Comparison of ENCODE assay signal across 7 cellular contexts in the genomic region with DNA sequence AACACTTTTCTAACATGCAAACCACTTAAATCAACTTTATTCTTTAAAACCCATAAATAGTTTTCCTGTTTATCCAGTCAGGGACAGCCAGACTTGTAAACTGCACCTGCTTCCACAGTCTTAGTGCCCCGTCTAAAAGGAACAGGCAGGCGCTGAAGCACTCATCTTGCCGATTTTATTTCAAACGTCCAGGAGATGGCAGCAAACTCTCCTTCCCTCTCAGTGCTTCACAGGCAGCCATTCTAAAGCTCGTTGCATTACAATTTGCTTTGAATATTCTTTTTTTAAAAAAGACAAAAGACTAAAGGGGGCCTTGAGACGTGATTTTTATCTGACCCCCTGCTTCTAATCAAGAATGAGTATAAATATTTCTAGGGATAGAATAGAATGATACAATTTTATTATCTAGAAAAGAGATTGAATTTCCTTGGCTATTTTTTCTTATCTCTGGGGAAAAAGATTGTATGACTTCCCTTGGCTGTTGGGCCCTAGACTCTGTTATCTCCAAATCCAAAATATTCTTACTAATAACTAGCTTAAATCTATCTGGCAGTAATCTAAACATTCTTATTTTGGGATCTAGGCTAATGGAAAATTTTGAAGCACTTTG.
DNase-seq lines count a peak whose midpoint lies in the region; ATAC-seq and TF ChIP-seq lines count a peak whose summit lies in the region.

No MANE protein-coding gene starts in this region.

- H3K27me3 ChIP-seq in GM23338 (ENCODE audit: insufficient read depth) (no peaks in the 10 kb centered on the region), Karpas-422 (ENCODE audit: low read length) (no peaks in the 10 kb centered on the region), cardiac muscle cell (no peaks in the 10 kb centered on the region)

- H3F3A ChIP-seq in GM23338 (replicated peaks; ENCODE audit: low read depth), result no peaks in the 10 kb centered on the region

- H3K9me2 ChIP-seq in GM23338 (ENCODE audit: insufficient read depth) (no peaks in the 10 kb centered on the region), Karpas-422 (replicated peaks; ENCODE audit: insufficient read depth, low read length) (no peaks in the 10 kb centered on the region)

- H3K79me2 ChIP-seq in GM23338 (replicated peaks; ENCODE audit: insufficient read depth), result no peaks in the 10 kb centered on the region
- H3K79me2 ChIP-seq in Karpas-422 (ENCODE audit: low read length), result no peaks in the 10 kb centered on the region

- H3K9me3 ChIP-seq in Karpas-422 (ENCODE audit: low read length) (no peaks in the 10 kb centered on the region), cardiac muscle cell (ENCODE audit: low read depth) (no peaks in the 10 kb centered on the region)

- H3K9ac ChIP-seq in Karpas-422 (ENCODE audit: low read length), result no peak overlapping the region

- H3K9me3 Mint-ChIP-seq in GM23338, result no peaks in the 10 kb centered on the region

- H3K27ac ChIP-seq in GM23338 (ENCODE audit: low read depth), result no peak overlapping the region
- H3K27ac ChIP-seq in Karpas-422 (ENCODE audit: low read length), result no peak overlapping the region
- no peak overlapping the region for H3K27ac ChIP-seq in cardiac muscle cell

- H4K20me1 ChIP-seq in GM23338 (replicated peaks; ENCODE audit: insufficient read depth) (no peaks in the 10 kb centered on the region), Karpas-422 (ENCODE audit: insufficient read depth, low read depth, low read length) (no peaks in the 10 kb centered on the region)

- H3K4me1 Mint-ChIP-seq in GM23338, result peaks cover 39% of the 10 kb centered on the region

- H3K36me3 ChIP-seq in GM23338 (ENCODE audit: insufficient read depth) (no peaks in the 10 kb centered on the region), Karpas-422 (ENCODE audit: insufficient read depth, low read length) (no peaks in the 10 kb centered on the region), cardiac muscle cell (no peaks in the 10 kb centered on the region)

- peak; percentile 65 for DNase-seq in GM10266 (ENCODE audit: extremely low spot score)
- DNase-seq in GM23338 (ENCODE audit: low spot score), result peak; percentile 89
- peak; percentile 85 for DNase-seq in Karpas-422
- DNase-seq in RKO (ENCODE audit: low spot score), result peak; percentile 82
- DNase-seq in activated naive CD4-positive, alpha-beta T cell treated with Interleukin-2 at 50 U/mL for 16 hours, result peak; percentile 46
- DNase-seq in cardiac muscle cell (ENCODE audit: low read depth in 1 of 2, low spot score in 1 of 2), result peak; percentile 78 to 81
- peak; percentile 63 for DNase-seq in retina

- no peaks in the 10 kb centered on the region for H3K36me3 Mint-ChIP-seq in GM23338 (ENCODE audit: low read depth)

- H3K4me3 Mint-ChIP-seq in GM23338, result no peak overlapping the region

- H2AFZ ChIP-seq in GM23338 (no peak overlapping the region), Karpas-422 (ENCODE audit: low read length) (no peak overlapping the region)

- H3K4me3 ChIP-seq in GM23338, result no peak overlapping the region
- H3K4me3 ChIP-seq in Karpas-422 (ENCODE audit: low read length), result no peak overlapping the region
- no peak overlapping the region for H3K4me3 ChIP-seq in cardiac muscle cell

- peaks cover 2% of the 10 kb centered on the region for H3K27me3 Mint-ChIP-seq in GM23338 (ENCODE audit: insufficient read depth, low read depth, poor library complexity)

- H3K27ac Mint-ChIP-seq in GM23338, result no peak overlapping the region

- TF ChIP-seq CTCF in GM10266 (IDR thresholded peaks at IDR 0.05; ENCODE audit: control insufficient read depth, insufficient read depth, low read depth, missing control alignments) (peak; percentile 70), GM23338 (conservative IDR thresholded peaks at IDR 0.05; ENCODE audit: low read depth in 2 of 2) (peak; percentile 80 to 84), cardiac muscle cell (IDR thresholded peaks at IDR 0.05; ENCODE audit: low read depth, low read length) (peak; percentile 54)

- H3K4me1 ChIP-seq in GM23338 (ENCODE audit: insufficient read depth) (peaks cover 40% of the 10 kb centered on the region), Karpas-422 (ENCODE audit: low read length) (no peaks in the 10 kb centered on the region), cardiac muscle cell (ENCODE audit: low read depth) (peaks cover 12% of the 10 kb centered on the region)

- H3K4me2 ChIP-seq in GM23338, result 0 out of 2 replicates have a peak overlapping the region, but pooled peaks have one; percentile 8
- no peak overlapping the region for H3K4me2 ChIP-seq in Karpas-422 (ENCODE audit: low read depth, low read length, poor library complexity, severe bottlenecking)

- peak; percentile 81 for ATAC-seq in GM23338

TF ChIP-seq in GM23338, 12 proteins besides CTCF, POLR2A, EP300 and RAD21 (continues in another document):
- TF ChIP-seq CREB1 (CRISPR knock-in tag; IDR thresholded peaks at IDR 0.05; ENCODE audit: low read depth) (no peak), ZNF114 (CRISPR knock-in tag; IDR thresholded peaks at IDR 0.05) (no peak), JUNB (IDR thresholded peaks at IDR 0.05; ENCODE audit: unreplicated experiment) (no peak), NANOG (IDR thresholded peaks at IDR 0.05; ENCODE audit: borderline replicate concordance) (no peak), EZH2phosphoT487 (IDR thresholded peaks at IDR 0.05; ENCODE audit: unreplicated experiment) (no peak), POLR2AphosphoS5 (IDR thresholded peaks at IDR 0.05; ENCODE audit: low read depth) (no peak), ZNF331 (CRISPR knock-in tag; IDR thresholded peaks at IDR 0.05; ENCODE audit: low read depth) (no peak)
- TF ChIP-seq, protein P1, sequence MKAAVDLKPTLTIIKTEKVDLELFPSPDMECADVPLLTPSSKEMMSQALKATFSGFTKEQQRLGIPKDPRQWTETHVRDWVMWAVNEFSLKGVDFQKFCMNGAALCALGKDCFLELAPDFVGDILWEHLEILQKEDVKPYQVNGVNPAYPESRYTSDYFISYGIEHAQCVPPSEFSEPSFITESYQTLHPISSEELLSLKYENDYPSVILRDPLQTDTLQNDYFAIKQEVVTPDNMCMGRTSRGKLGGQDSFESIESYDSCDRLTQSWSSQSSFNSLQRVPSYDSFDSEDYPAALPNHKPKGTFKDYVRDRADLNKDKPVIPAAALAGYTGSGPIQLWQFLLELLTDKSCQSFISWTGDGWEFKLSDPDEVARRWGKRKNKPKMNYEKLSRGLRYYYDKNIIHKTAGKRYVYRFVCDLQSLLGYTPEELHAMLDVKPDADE (IDR thresholded peaks at IDR 0.05), result no peak
- TF ChIP-seq, protein P2, sequence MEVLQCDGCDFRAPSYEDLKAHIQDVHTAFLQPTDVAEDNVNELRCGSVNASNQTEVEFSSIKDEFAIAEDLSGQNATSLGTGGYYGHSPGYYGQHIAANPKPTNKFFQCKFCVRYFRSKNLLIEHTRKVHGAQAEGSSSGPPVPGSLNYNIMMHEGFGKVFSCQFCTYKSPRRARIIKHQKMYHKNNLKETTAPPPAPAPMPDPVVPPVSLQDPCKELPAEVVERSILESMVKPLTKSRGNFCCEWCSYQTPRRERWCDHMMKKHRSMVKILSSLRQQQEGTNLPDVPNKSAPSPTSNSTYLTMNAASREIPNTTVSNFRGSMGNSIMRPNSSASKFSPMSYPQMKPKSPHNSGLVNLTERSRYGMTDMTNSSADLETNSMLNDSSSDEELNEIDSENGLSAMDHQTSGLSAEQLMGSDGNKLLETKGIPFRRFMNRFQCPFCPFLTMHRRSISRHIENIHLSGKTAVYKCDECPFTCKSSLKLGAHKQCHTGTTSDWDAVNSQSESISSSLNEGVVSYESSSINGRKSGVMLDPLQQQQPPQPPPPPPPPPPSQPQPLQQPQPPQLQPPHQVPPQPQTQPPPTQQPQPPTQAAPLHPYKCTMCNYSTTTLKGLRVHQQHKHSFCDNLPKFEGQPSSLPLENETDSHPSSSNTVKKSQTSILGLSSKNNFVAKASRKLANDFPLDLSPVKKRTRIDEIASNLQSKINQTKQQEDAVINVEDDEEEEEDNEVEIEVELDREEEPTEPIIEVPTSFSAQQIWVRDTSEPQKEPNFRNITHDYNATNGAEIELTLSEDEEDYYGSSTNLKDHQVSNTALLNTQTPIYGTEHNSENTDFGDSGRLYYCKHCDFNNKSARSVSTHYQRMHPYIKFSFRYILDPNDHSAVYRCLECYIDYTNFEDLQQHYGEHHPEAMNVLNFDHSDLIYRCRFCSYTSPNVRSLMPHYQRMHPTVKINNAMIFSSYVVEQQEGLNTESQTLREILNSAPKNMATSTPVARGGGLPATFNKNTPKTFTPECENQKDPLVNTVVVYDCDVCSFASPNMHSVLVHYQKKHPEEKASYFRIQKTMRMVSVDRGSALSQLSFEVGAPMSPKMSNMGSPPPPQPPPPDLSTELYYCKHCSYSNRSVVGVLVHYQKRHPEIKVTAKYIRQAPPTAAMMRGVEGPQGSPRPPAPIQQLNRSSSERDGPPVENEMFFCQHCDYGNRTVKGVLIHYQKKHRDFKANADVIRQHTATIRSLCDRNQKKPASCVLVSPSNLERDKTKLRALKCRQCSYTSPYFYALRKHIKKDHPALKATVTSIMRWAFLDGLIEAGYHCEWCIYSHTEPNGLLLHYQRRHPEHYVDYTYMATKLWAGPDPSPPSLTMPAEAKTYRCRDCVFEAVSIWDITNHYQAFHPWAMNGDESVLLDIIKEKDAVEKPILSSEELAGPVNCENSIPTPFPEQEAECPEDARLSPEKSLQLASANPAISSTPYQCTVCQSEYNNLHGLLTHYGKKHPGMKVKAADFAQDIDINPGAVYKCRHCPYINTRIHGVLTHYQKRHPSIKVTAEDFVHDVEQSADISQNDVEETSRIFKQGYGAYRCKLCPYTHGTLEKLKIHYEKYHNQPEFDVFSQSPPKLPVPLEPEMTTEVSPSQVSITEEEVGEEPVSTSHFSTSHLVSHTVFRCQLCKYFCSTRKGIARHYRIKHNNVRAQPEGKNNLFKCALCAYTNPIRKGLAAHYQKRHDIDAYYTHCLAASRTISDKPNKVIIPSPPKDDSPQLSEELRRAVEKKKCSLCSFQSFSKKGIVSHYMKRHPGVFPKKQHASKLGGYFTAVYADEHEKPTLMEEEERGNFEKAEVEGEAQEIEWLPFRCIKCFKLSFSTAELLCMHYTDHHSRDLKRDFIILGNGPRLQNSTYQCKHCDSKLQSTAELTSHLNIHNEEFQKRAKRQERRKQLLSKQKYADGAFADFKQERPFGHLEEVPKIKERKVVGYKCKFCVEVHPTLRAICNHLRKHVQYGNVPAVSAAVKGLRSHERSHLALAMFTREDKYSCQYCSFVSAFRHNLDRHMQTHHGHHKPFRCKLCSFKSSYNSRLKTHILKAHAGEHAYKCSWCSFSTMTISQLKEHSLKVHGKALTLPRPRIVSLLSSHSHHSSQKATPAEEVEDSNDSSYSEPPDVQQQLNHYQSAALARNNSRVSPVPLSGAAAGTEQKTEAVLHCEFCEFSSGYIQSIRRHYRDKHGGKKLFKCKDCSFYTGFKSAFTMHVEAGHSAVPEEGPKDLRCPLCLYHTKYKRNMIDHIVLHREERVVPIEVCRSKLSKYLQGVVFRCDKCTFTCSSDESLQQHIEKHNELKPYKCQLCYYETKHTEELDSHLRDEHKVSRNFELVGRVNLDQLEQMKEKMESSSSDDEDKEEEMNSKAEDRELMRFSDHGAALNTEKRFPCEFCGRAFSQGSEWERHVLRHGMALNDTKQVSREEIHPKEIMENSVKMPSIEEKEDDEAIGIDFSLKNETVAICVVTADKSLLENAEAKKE (CRISPR knock-in tag; IDR thresholded peaks at IDR 0.05), result no peak
